ENCODE assay signal across 29 cellular contexts in genomic region chr5:159640376-159640775, GRCh38.
"Had no signal": no experiment of that assay in that cellular context is flagged by ENCODE, and none has a peak within 500 bp of the region (broad histone marks: within the 10 kb centered on the region; RNA-seq: fewer than 3 reads in every experiment).

No MANE protein-coding gene starts in this region.

- DNase-seq: colonic mucosa; effector CD8-positive, alpha-beta T cell; endodermal cell; foreskin keratinocyte; heart left ventricle; kidney; naive thymus-derived CD4-positive, alpha-beta T cell; nucleus accumbens; psoas muscle; right cardiac atrium; sigmoid colon; spleen; stimulated activated CD4-positive, alpha-beta T cell treated with anti-CD3 and anti-CD28 coated beads, Interleukin-4, amount 100 ng/mL, for 4 hours; stimulated activated naive B cell treated with anti-CD40 and anti-IgM and Interleukin-4, amounts not matched to agents 10 μg/mL and 1 μg/mL and 100 μg/mL, for 72 hours had no signal

- H2AFZ ChIP-seq: hepatocyte, neural progenitor cell had no signal

- H3K9me3 ChIP-seq: colonic mucosa, gastroesophageal sphincter, psoas muscle, sigmoid colon, thoracic aorta, upper lobe of left lung had no signal

- H3K79me2 ChIP-seq: hepatocyte had no signal

- H3K9ac ChIP-seq: neural progenitor cell had no signal

- H3K9me3 Mint-ChIP-seq: dendritic cell treated with granulocyte-macrophage colony-stimulating factor and Interleukin-4, amounts not matched to agents 40 ng/mL and 50 ng/mL, for 4 days; nephron; neural progenitor cell had no signal

- H3K4me1 Mint-ChIP-seq: endodermal cell; memory B cell; naive thymus-derived CD4-positive, alpha-beta T cell; nephron; neural progenitor cell; stimulated activated naive B cell treated with anti-CD40 and anti-IgM and Interleukin-4, amounts not matched to agents 10 μg/mL and 1 μg/mL and 100 μg/mL, for 72 hours had no signal

- ATAC-seq: esophagus mucosa; foreskin keratinocyte; gastroesophageal sphincter; heart left ventricle; left lobe of liver; naive thymus-derived CD4-positive, alpha-beta T cell; psoas muscle; right cardiac atrium; stimulated activated naive B cell treated with anti-CD40 and anti-IgM and Interleukin-4, amounts not matched to agents 10 μg/mL and 1 μg/mL and 100 μg/mL, for 72 hours had no signal

- H3K27me3 ChIP-seq: colonic mucosa, gastroesophageal sphincter, heart left ventricle, hepatocyte, neural progenitor cell, sigmoid colon, spleen, tibial nerve, upper lobe of left lung had no signal

- H3K4me3 ChIP-seq: colonic mucosa, gastroesophageal sphincter, heart left ventricle, hepatocyte, lung, neural progenitor cell, psoas muscle, sigmoid colon, skin epidermis, spleen, thoracic aorta, tibial nerve, upper lobe of left lung had no signal

- H3K4me2 ChIP-seq: hepatocyte, neural progenitor cell had no signal

- H3K27me3 Mint-ChIP-seq: dendritic cell treated with granulocyte-macrophage colony-stimulating factor and Interleukin-4, amounts not matched to agents 40 ng/mL and 50 ng/mL, for 4 days; memory B cell had no signal

- H3K36me3 ChIP-seq: colonic mucosa, gastroesophageal sphincter, heart left ventricle, neural progenitor cell, sigmoid colon, spleen, thoracic aorta, tibial nerve, upper lobe of left lung had no signal

- H3K4me3 Mint-ChIP-seq: dendritic cell treated with granulocyte-macrophage colony-stimulating factor and Interleukin-4, amounts not matched to agents 40 ng/mL and 50 ng/mL, for 4 days; endodermal cell; memory B cell; naive thymus-derived CD4-positive, alpha-beta T cell; nephron; neural progenitor cell; stimulated activated naive B cell treated with anti-CD40 and anti-IgM and Interleukin-4, amounts not matched to agents 10 μg/mL and 1 μg/mL and 100 μg/mL, for 72 hours; stimulated activated naive CD8-positive, alpha-beta T cell treated with anti-CD3 and anti-CD28 coated beads, Interleukin-15, Interleukin-2, amounts not matched to agents 100 ng/mL and 50 ng/mL, for 24 hours had no signal

- H3K4me1 ChIP-seq: colonic mucosa, foreskin keratinocyte, gastroesophageal sphincter, neural progenitor cell, psoas muscle, sigmoid colon, spleen, tibial nerve, upper lobe of left lung had no signal

- H3K27ac ChIP-seq: colonic mucosa, epithelial cell of prostate, foreskin keratinocyte, gastroesophageal sphincter, heart left ventricle, hepatocyte, neural progenitor cell, psoas muscle, sigmoid colon, skin epidermis, spleen, thoracic aorta, tibial nerve, upper lobe of left lung had no signal

- H3K36me3 Mint-ChIP-seq: memory B cell; naive thymus-derived CD4-positive, alpha-beta T cell; neural progenitor cell; stimulated activated naive B cell treated with anti-CD40 and anti-IgM and Interleukin-4, amounts not matched to agents 10 μg/mL and 1 μg/mL and 100 μg/mL, for 72 hours had no signal

- H3K27ac Mint-ChIP-seq: dendritic cell treated with granulocyte-macrophage colony-stimulating factor and Interleukin-4, amounts not matched to agents 40 ng/mL and 50 ng/mL, for 4 days; endodermal cell; memory B cell; naive thymus-derived CD4-positive, alpha-beta T cell; nephron; neural progenitor cell; stimulated activated naive B cell treated with anti-CD40 and anti-IgM and Interleukin-4, amounts not matched to agents 10 μg/mL and 1 μg/mL and 100 μg/mL, for 72 hours; stimulated activated naive CD8-positive, alpha-beta T cell treated with anti-CD3 and anti-CD28 coated beads, Interleukin-15, Interleukin-2, amounts not matched to agents 100 ng/mL and 50 ng/mL, for 24 hours had no signal
